Comparison of ENCODE assay signal across 26 cellular contexts in the genomic region with DNA sequence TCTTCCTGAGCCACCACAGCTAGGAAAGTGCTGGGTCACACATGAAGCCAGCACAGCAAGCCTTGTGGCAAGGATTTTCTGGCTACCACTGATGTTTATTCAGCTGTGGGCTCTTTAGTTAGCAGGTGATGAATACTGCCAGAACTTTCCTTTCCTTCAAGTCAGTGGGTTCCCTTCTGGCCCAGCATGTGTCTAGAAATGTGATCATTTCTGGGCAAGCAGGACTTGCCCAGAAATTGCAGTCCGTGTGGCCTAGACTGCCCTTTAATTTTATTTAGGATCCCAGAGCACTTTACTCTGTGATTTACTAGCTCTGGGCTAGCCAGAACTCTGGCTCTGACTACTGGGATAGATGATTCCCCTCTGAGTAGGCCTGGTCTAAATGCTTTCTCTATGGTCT.
DNase-seq lines count a peak whose midpoint lies in the region; ATAC-seq and TF ChIP-seq lines count a peak whose summit lies in the region.
"Had no signal": no experiment of that assay in that cellular context is flagged by ENCODE, and none has a peak within 500 bp of the region (broad histone marks: within the 10 kb centered on the region; RNA-seq: fewer than 3 reads in every experiment).

No MANE protein-coding gene starts in this region.

- no peak overlapping the region for H3K4me3 Mint-ChIP-seq in naive thymus-derived CD8-positive, alpha-beta T cell
- no peak overlapping the region for H3K4me3 Mint-ChIP-seq in activated T-cell treated with anti-CD3 and anti-CD28 coated beads, Interleukin-2, amount 50 U/mL, for 4 hours
- H3K4me3 Mint-ChIP-seq: activated naive CD8-positive, alpha-beta T cell treated with anti-CD3 and anti-CD28 coated beads, Interleukin-2, amount 50 U/mL, for 24 hours; mesothelial cell of epicardium; nephron progenitor cell had no signal

- no peaks in the 10 kb centered on the region for H3K27me3 ChIP-seq in adipocyte (replicated peaks; ENCODE audit: control insufficient read depth, insufficient read depth, low read length)
- H3K27me3 ChIP-seq: cardiac muscle cell, hepatocyte had no signal

- peak; percentile 57 for ATAC-seq in sciatic nerve
- no peak for ATAC-seq in naive thymus-derived CD8-positive, alpha-beta T cell
- no peak for ATAC-seq in activated T-cell treated with anti-CD3 and anti-CD28 coated beads, Interleukin-2, amount 50 U/mL, for 4 hours
- ATAC-seq: activated naive CD8-positive, alpha-beta T cell treated with anti-CD3 and anti-CD28 coated beads, Interleukin-2, amount 50 U/mL, for 24 hours; SK-N-SH treated with all-trans-retinoic acid at 6 μM for 48 hours had no signal

- no peaks in the 10 kb centered on the region for H3K27me3 Mint-ChIP-seq in naive thymus-derived CD8-positive, alpha-beta T cell
- H3K27me3 Mint-ChIP-seq in activated T-cell treated with anti-CD3 and anti-CD28 coated beads, Interleukin-2, amount 50 U/mL, for 4 hours (ENCODE audit: low read depth) = no peaks in the 10 kb centered on the region
- H3K27me3 Mint-ChIP-seq: activated naive CD8-positive, alpha-beta T cell treated with anti-CD3 and anti-CD28 coated beads, Interleukin-2, amount 50 U/mL, for 24 hours had no signal

- peaks cover 0 to 27% (median 5%) of the 10 kb centered on the region in 9 donors for H3K9me3 Mint-ChIP-seq in naive thymus-derived CD8-positive, alpha-beta T cell
- H3K9me3 Mint-ChIP-seq in activated T-cell treated with anti-CD3 and anti-CD28 coated beads, Interleukin-2, amount 50 U/mL, for 4 hours = peaks cover 3% of the 10 kb centered on the region
- H3K9me3 Mint-ChIP-seq: mesothelial cell of epicardium, nephron progenitor cell had no signal

- no peak overlapping the region for H3K9ac ChIP-seq in adipocyte (ENCODE audit: low read length)

- no peaks in the 10 kb centered on the region for H3K36me3 Mint-ChIP-seq in naive thymus-derived CD8-positive, alpha-beta T cell
- no peaks in the 10 kb centered on the region for H3K36me3 Mint-ChIP-seq in activated T-cell treated with anti-CD3 and anti-CD28 coated beads, Interleukin-2, amount 50 U/mL, for 4 hours (ENCODE audit: insufficient read depth)
- H3K36me3 Mint-ChIP-seq: immature natural killer cell, mesothelial cell of epicardium had no signal

- intact Hi-C loops in sciatic nerve (cut with DNase I) = no loop called here

- H3K4me1 ChIP-seq in adipocyte (ENCODE audit: control insufficient read depth, insufficient read depth, low read length) = no peaks in the 10 kb centered on the region
- H3K4me1 ChIP-seq: left ventricle myocardium inferior, psoas muscle had no signal

- peak; percentile 4 for DNase-seq in EL
- DNase-seq in adipocyte (ENCODE audit: low read depth) = peak; percentile 9
- peak; percentile 51 for DNase-seq in fibroblast of mammary gland (ENCODE audit: low read depth)
- no peak for DNase-seq in sciatic nerve (ENCODE audit: low spot score)
- no peak for DNase-seq in NK-92 (lab: John Stamatoyannopoulos, UW; ENCODE audit: unreplicated experiment)
- DNase-seq in NCI-H226 = no peak
- DNase-seq in naive thymus-derived CD8-positive, alpha-beta T cell = no peak
- DNase-seq in activated T-cell treated with anti-CD3 and anti-CD28 coated beads, Interleukin-2, amount 50 U/mL, for 4 hours = no peak
- DNase-seq: activated CD8-positive, alpha-beta memory T cell treated with anti-CD3 and anti-CD28 coated beads, Interleukin-2, amount 50 U/mL, for 48 hours; activated effector memory CD4-positive, alpha-beta T cell treated with Interleukin-2 at 50 U/mL for 16 hours; activated naive CD8-positive, alpha-beta T cell treated with anti-CD3 and anti-CD28 coated beads, Interleukin-2, amount 50 U/mL, for 24 hours; AML-193; immature natural killer cell; left ventricle myocardium inferior; NCI-H1105; NCI-H2081 treated with DMSO at 0.1 percent for 48 hours; NCI-H510A treated with DMSO at 0.1 percent for 48 hours; nephron progenitor cell; psoas muscle; small intestine; stimulated activated CD4-positive, alpha-beta T cell treated with anti-CD3 and anti-CD28 coated beads, Interleukin-4, amount 100 ng/mL, for 1 hour; stimulated activated naive CD4-positive, alpha-beta T cell had no signal

- H3K9me3 ChIP-seq in adipocyte (ENCODE audit: control insufficient read depth, low read length) = no peaks in the 10 kb centered on the region
- H3K9me3 ChIP-seq: left ventricle myocardium inferior, psoas muscle had no signal

- H3K4me1 Mint-ChIP-seq in naive thymus-derived CD8-positive, alpha-beta T cell = no peaks in the 10 kb centered on the region
- H3K4me1 Mint-ChIP-seq in activated T-cell treated with anti-CD3 and anti-CD28 coated beads, Interleukin-2, amount 50 U/mL, for 4 hours (ENCODE audit: low read depth) = no peaks in the 10 kb centered on the region
- H3K4me1 Mint-ChIP-seq: activated naive CD8-positive, alpha-beta T cell treated with anti-CD3 and anti-CD28 coated beads, Interleukin-2, amount 50 U/mL, for 24 hours; immature natural killer cell; mesothelial cell of epicardium; nephron progenitor cell had no signal

- no peak for TF ChIP-seq CTCF in fibroblast of mammary gland (conservative IDR thresholded peaks at IDR 0.05; ENCODE audit: control insufficient read depth, insufficient read depth, low read depth, low read length)

- POLR2A ChIA-PET in naive thymus-derived CD8-positive, alpha-beta T cell (lab: Charles Lee) = no interaction called here

- H3K27ac Mint-ChIP-seq in naive thymus-derived CD8-positive, alpha-beta T cell = no peak overlapping the region
- H3K27ac Mint-ChIP-seq: activated naive CD8-positive, alpha-beta T cell treated with anti-CD3 and anti-CD28 coated beads, Interleukin-2, amount 50 U/mL, for 24 hours; immature natural killer cell; mesothelial cell of epicardium; nephron progenitor cell had no signal

- H3K36me3 ChIP-seq in adipocyte (ENCODE audit: control insufficient read depth, insufficient read depth, low read length, severe bottlenecking) = no peaks in the 10 kb centered on the region
- H3K36me3 ChIP-seq: cardiac muscle cell, left ventricle myocardium inferior had no signal

- H3K4me3 ChIP-seq in adipocyte (ENCODE audit: low read length) (no peak overlapping the region), fibroblast of mammary gland (ENCODE audit: control insufficient read depth, low read depth, low read length) (no peak overlapping the region)
- H3K4me3 ChIP-seq: cardiac muscle cell, hepatocyte, left ventricle myocardium inferior, psoas muscle had no signal

Comparison
In these comparisons a context has a peak if more than half of its experiments do, and no peak if none do; other contexts are left out.
1. DNase-seq: peak in EL (single experiment), adipocyte (single experiment) and fibroblast of mammary gland (single experiment); none in sciatic nerve (single experiment), NK-92 (single experiment), NCI-H226 (single experiment), naive thymus-derived CD8-positive, alpha-beta T cell (0 of 10) and activated T-cell treated with anti-CD3 and anti-CD28 coated beads, Interleukin-2, amount 50 U/mL, for 4 hours (single experiment).